11 cellular contexts compared by ENCODE assay signal in the genomic region with DNA sequence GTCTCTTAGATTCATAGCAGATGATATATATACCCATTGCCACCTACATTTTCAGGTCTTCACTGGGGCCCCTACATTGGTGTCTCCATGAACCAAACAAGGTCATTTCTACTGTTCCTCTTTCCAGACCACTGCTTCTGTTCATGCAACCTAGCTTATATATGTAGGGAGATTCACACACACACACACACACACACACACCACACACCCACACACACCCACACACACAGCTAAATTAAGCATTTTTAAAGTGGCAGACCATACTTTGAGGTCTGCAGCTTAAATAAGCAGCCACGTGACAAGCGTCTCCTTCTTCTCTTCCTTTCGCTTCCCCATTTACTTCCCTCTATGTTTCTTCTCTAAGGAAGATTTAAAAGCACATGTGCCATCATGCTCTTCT.
DNase-seq lines count a peak whose midpoint lies in the region; ATAC-seq and TF ChIP-seq lines count a peak whose summit lies in the region.
"Had no signal": no experiment of that assay in that cellular context is flagged by ENCODE, and none has a peak within 500 bp of the region (broad histone marks: within the 10 kb centered on the region; RNA-seq: fewer than 3 reads in every experiment).

No MANE protein-coding gene starts in this region.

- intact Hi-C loops in Caco-2 (cut with micrococcal nuclease; ENCODE audit: unreplicated experiment), result no loop called here

- H3K9me3 ChIP-seq in Caco-2, result no peaks in the 10 kb centered on the region

- H3K4me3 Mint-ChIP-seq in IgD-negative memory B cell (peak overlapping the region; percentile 0 to 90 (median 68)), Caco-2 (ENCODE audit: unreplicated experiment) (no peak overlapping the region)

- BruUV-seq in Caco-2 (replicated peaks; lab: Mats Ljungman, UMichigan), result no TSS peak

- no peaks in the 10 kb centered on the region for H3K27me3 ChIP-seq in layer of hippocampus (ENCODE audit: control insufficient read depth, insufficient read depth, low read length)
- H3K27me3 ChIP-seq in Caco-2 (replicated peaks; ENCODE audit: control insufficient read depth, insufficient read depth, low read length), result no peaks in the 10 kb centered on the region

- peak overlapping the region; percentile 84 to 100 (median 96) for H3K27ac Mint-ChIP-seq in IgD-negative memory B cell
- H3K27ac Mint-ChIP-seq in Caco-2 (ENCODE audit: unreplicated experiment), result no peak overlapping the region

- peaks cover 52 to 75% (median 64%) of the 10 kb centered on the region in 3 donors for H3K4me1 Mint-ChIP-seq in IgD-negative memory B cell
- no peaks in the 10 kb centered on the region for H3K4me1 Mint-ChIP-seq in Caco-2 (ENCODE audit: low read depth, unreplicated experiment)

- POLR2A ChIA-PET in Caco-2 (lab: Charles Lee), result no interaction called here

- peaks cover 18% of the 10 kb centered on the region for H3K4me1 ChIP-seq in Caco-2

- CTCF ChIA-PET in Caco-2 (lab: Charles Lee), result interaction anchor here (0.8 to 2.0 kb wide), 2 partner anchors 9 to 144 kb away, joined by 3 to 9 read pairs; a partner anchor contains a TSS

- no peaks in the 10 kb centered on the region for H3K36me3 ChIP-seq in Caco-2 (ENCODE audit: control insufficient read depth, insufficient read depth, low read length)
- H3K36me3 ChIP-seq: WERI-Rb-1 had no signal

- no peak for TF ChIP-seq CTCF in Caco-2 (IDR thresholded peaks at IDR 0.05; ENCODE audit: insufficient read depth in 1 of 2, low read depth in 1 of 2, low read length in 1 of 2, severe bottlenecking in 1 of 2, unreplicated experiment in 1 of 2)

- DNase-seq in CD1c-positive myeloid dendritic cell (ENCODE audit: extremely low spot score) (peak; percentile 78), NCI-H1105 treated with DMSO at 0.1 percent for 48 hours (lab: John Stamatoyannopoulos, UW) (no peak), iPS-NIHi11 (ENCODE audit: low spot score) (no peak), NCI-H2196 (lab: John Stamatoyannopoulos, UW; ENCODE audit: unreplicated experiment) (no peak), Caco-2 (no peak)
- DNase-seq: NCI-H187, WERI-Rb-1 had no signal

- H3K9me3 Mint-ChIP-seq in IgD-negative memory B cell (no peaks in the 10 kb centered on the region), Caco-2 (ENCODE audit: unreplicated experiment) (no peaks in the 10 kb centered on the region)

- peak overlapping the region; percentile 2 for H3K27ac ChIP-seq in layer of hippocampus (ENCODE audit: low read depth, low read length)
- H3K27ac ChIP-seq: C4-2B, WERI-Rb-1 had no signal

- no peak overlapping the region for H3K4me3 ChIP-seq in Caco-2 (ENCODE audit: low read depth, low read length)

- H3K27me3 Mint-ChIP-seq in IgD-negative memory B cell (no peaks in the 10 kb centered on the region), Caco-2 (ENCODE audit: insufficient read depth, unreplicated experiment) (no peaks in the 10 kb centered on the region)

- ATAC-seq in GM21381 (IDR thresholded peaks at IDR 0.05; ENCODE audit: unreplicated experiment), result peak; percentile 41

- H3K36me3 Mint-ChIP-seq in IgD-negative memory B cell (peaks cover 4% of the 10 kb centered on the region), Caco-2 (ENCODE audit: insufficient read depth, unreplicated experiment) (no peaks in the 10 kb centered on the region)
